ENCODE assay signal across 1 cellular context in the genomic region with DNA sequence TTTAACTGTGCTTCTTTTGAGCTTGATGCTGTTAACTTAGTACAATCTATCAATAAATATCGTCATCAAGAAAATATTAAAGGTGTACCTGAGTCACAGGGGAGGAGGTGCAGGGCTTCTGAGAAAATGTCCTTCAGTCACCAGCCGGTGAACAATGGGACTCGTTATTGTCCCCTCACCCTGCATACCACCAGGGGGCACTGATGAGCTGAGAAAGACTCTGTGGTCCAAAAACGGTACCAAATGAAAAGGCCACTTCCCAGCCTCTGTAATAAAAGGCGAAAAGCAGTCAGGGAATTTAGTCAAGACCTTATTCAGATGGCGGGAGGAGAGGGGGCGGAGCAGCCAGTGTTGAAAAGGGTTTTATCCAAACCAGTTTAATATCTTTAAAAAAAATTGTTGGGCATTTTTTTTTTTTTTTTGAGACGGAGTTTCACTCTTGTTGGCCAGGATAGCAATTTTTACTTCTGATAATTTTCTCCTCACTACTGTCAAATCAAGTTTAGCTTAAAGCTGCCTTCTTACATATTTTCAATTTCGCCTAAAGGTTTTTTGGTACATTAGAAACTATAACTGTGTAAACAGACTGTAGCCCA.
A peak's percentile ranks its signal among the peaks of the same experiment; 100 is the strongest.
TF ChIP-seq lines count a peak whose summit lies in the region.

No MANE protein-coding gene starts in this region.

TF ChIP-seq in H1, 55 proteins besides CTCF, POLR2A, EP300 and RAD21:
- peak; percentile 77 for TF ChIP-seq TEAD4 (IDR thresholded peaks at IDR 0.05; ENCODE audit: low read depth, low read length)
- TF ChIP-seq SP1 (IDR thresholded peaks at IDR 0.05; ENCODE audit: low read depth, low read length) = no peak
